1 cellular context compared by ENCODE assay signal in genomic region chr1:22507582-22507981, GRCh38.
TF ChIP-seq lines count a peak whose summit lies in the region.

No MANE protein-coding gene starts in this region.

TF ChIP-seq in HEK293, 187 proteins besides CTCF, POLR2A, EP300 and RAD21 (continued from another document):
- TF ChIP-seq ZNF280D (tag by site-specific recombination; IDR thresholded peaks at IDR 0.05) (no peak), ZNF433 (tag by site-specific recombination; IDR thresholded peaks at IDR 0.05; ENCODE audit: low read depth) (no peak), ZNF514 (tag by site-specific recombination; IDR thresholded peaks at IDR 0.05) (no peak), PRDM6 (tag by site-specific recombination; IDR thresholded peaks at IDR 0.05) (no peak), FEZF1 (tag by site-specific recombination; IDR thresholded peaks at IDR 0.05) (peak; percentile 61), ZNF335 (tag by site-specific recombination; conservative IDR thresholded peaks at IDR 0.05) (no peak), ZNF274 (IDR thresholded peaks at IDR 0.05; ENCODE audit: low read length) (no peak), ZNF274 (tag by site-specific recombination; IDR thresholded peaks at IDR 0.05; ENCODE audit: borderline replicate concordance) (no peak)
